In the genomic region with DNA sequence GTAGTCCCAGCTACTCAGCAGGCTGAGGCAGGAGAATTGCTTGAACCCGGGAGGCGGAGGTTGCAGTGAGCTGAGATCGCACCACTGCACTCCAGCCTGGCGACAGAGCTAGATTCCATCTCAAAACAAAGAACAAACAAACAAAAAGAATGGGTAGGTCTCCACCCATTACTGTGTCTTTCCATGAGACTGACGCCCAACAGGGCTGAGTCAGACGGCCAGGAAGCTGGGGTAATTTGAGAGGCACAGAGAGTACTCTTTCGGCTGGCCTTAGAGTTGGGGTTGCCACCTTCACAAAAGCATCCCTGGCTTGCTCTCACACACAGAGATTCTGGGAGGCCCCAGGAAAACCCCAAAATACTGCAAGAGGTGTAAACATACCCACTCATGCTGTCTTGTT, we compare ENCODE assay signal across 17 cellular contexts.
DNase-seq lines count a peak whose midpoint lies in the region; ATAC-seq lines count a peak whose summit lies in the region.
"Had no signal": no experiment of that assay in that cellular context is flagged by ENCODE, and none has a peak within 500 bp of the region (broad histone marks: within the 10 kb centered on the region; RNA-seq: fewer than 3 reads in every experiment).

No MANE protein-coding gene starts in this region.

- intact Hi-C loops in naive thymus-derived CD4-positive, alpha-beta T cell (cut with micrococcal nuclease) = no loop called here

- no peak overlapping the region for H3K4me3 Mint-ChIP-seq in activated T-helper 17 cell treated with anti-CD3 and anti-CD28 coated beads, Interleukin-2, amount 50 U/mL, for 72 hours
- H3K4me3 Mint-ChIP-seq in naive thymus-derived CD4-positive, alpha-beta T cell = no peak overlapping the region
- H3K4me3 Mint-ChIP-seq: activated naive CD8-positive, alpha-beta T cell had no signal

- POLR2A ChIA-PET in naive thymus-derived CD4-positive, alpha-beta T cell (lab: Charles Lee) = no interaction called here

- peak; percentile 13 for DNase-seq in COLO829 (ENCODE audit: low spot score)
- peak; percentile 27 for DNase-seq in HCEC 1CT
- peak; percentile 61 for DNase-seq in iPS-NIHi11 (ENCODE audit: low spot score)
- no peak for DNase-seq in central memory CD4-positive, alpha-beta T cell
- no peak for DNase-seq in naive thymus-derived CD4-positive, alpha-beta T cell
- DNase-seq in effector CD4-positive, alpha-beta T cell = no peak
- DNase-seq: C1 segment of cervical spinal cord; dorsolateral prefrontal cortex; gastrocnemius medialis; NCI-H1105; NCI-H524; SHP77; stimulated activated CD4-positive, alpha-beta T cell treated with anti-CD3 and anti-CD28 coated beads, Interleukin-4, amount 100 ng/mL, for 4 hours; stimulated activated naive CD4-positive, alpha-beta T cell treated with Interleukin-2 at 50 U/mL for 16 hours had no signal

- peaks cover 3% of the 10 kb centered on the region for H3K9me3 Mint-ChIP-seq in activated T-helper 17 cell treated with anti-CD3 and anti-CD28 coated beads, Interleukin-2, amount 50 U/mL, for 72 hours
- peaks cover 0 to 8% (median 2%) of the 10 kb centered on the region in 11 donors for H3K9me3 Mint-ChIP-seq in naive thymus-derived CD4-positive, alpha-beta T cell

- H3K27ac Mint-ChIP-seq in activated T-helper 17 cell treated with anti-CD3 and anti-CD28 coated beads, Interleukin-2, amount 50 U/mL, for 72 hours = no peak overlapping the region
- no peak overlapping the region for H3K27ac Mint-ChIP-seq in naive thymus-derived CD4-positive, alpha-beta T cell
- H3K27ac Mint-ChIP-seq: activated naive CD8-positive, alpha-beta T cell had no signal

- no peaks in the 10 kb centered on the region for H3K4me1 ChIP-seq in naive thymus-derived CD4-positive, alpha-beta T cell (ENCODE audit: control insufficient read depth in 2 of 2, insufficient read depth in 2 of 2, low read length in 2 of 2)
- H3K4me1 ChIP-seq: gastrocnemius medialis had no signal

- no peaks in the 10 kb centered on the region for H3K36me3 Mint-ChIP-seq in activated T-helper 17 cell treated with anti-CD3 and anti-CD28 coated beads, Interleukin-2, amount 50 U/mL, for 72 hours (ENCODE audit: low read depth)
- peaks cover 0 to 20% (median 6%) of the 10 kb centered on the region in 5 donors for H3K36me3 Mint-ChIP-seq in naive thymus-derived CD4-positive, alpha-beta T cell

- H3K27ac ChIP-seq in naive thymus-derived CD4-positive, alpha-beta T cell (ENCODE audit: low read depth, low read length) = no peak overlapping the region
- H3K27ac ChIP-seq: dorsolateral prefrontal cortex, gastrocnemius medialis had no signal

- ATAC-seq in activated T-helper 17 cell treated with anti-CD3 and anti-CD28 coated beads, Interleukin-2, amount 50 U/mL, for 72 hours (replicated peaks) = peak; percentile 18
- no peak for ATAC-seq in HG03469 (IDR thresholded peaks at IDR 0.05; ENCODE audit: unreplicated experiment)
- ATAC-seq in naive thymus-derived CD4-positive, alpha-beta T cell = no peak

- no peak overlapping the region for H3K4me3 ChIP-seq in naive thymus-derived CD4-positive, alpha-beta T cell (ENCODE audit: low read length)
- H3K4me3 ChIP-seq: dorsolateral prefrontal cortex, gastrocnemius medialis had no signal

- CTCF ChIA-PET in naive thymus-derived CD4-positive, alpha-beta T cell (lab: Charles Lee) = no interaction called here

- no peaks in the 10 kb centered on the region for H3K27me3 ChIP-seq in naive thymus-derived CD4-positive, alpha-beta T cell (ENCODE audit: control insufficient read depth in 2 of 2, insufficient read depth in 2 of 2, low read length in 2 of 2)
- H3K27me3 ChIP-seq: gastrocnemius medialis had no signal

- no peaks in the 10 kb centered on the region for H3K9me3 ChIP-seq in naive thymus-derived CD4-positive, alpha-beta T cell (ENCODE audit: control insufficient read depth in 2 of 3, low read length in 3 of 3)
- H3K9me3 ChIP-seq: gastrocnemius medialis had no signal

- no peaks in the 10 kb centered on the region for H3K36me3 ChIP-seq in naive thymus-derived CD4-positive, alpha-beta T cell (ENCODE audit: control insufficient read depth in 2 of 3, insufficient read depth in 3 of 3, low read length in 3 of 3)
- H3K36me3 ChIP-seq: gastrocnemius medialis had no signal

- peaks cover under 1% of the 10 kb centered on the region for H3K27me3 Mint-ChIP-seq in activated T-helper 17 cell treated with anti-CD3 and anti-CD28 coated beads, Interleukin-2, amount 50 U/mL, for 72 hours
- peaks cover 0 to 4% (median 1%) of the 10 kb centered on the region in 5 donors for H3K27me3 Mint-ChIP-seq in naive thymus-derived CD4-positive, alpha-beta T cell
- H3K27me3 Mint-ChIP-seq: activated naive CD8-positive, alpha-beta T cell had no signal

- H3K4me1 Mint-ChIP-seq in activated T-helper 17 cell treated with anti-CD3 and anti-CD28 coated beads, Interleukin-2, amount 50 U/mL, for 72 hours = no peaks in the 10 kb centered on the region
- H3K4me1 Mint-ChIP-seq in naive thymus-derived CD4-positive, alpha-beta T cell = no peaks in the 10 kb centered on the region

Comparison
In these comparisons a context has a peak if more than half of its experiments do, and no peak if none do; other contexts are left out.
1. DNase-seq: peak in COLO829 (single experiment), HCEC 1CT (single experiment) and iPS-NIHi11 (single experiment); none in central memory CD4-positive, alpha-beta T cell (single experiment), naive thymus-derived CD4-positive, alpha-beta T cell (0 of 9) and effector CD4-positive, alpha-beta T cell (single experiment).